Comparison of ENCODE assay signal across 2 cellular contexts in the genomic region with DNA sequence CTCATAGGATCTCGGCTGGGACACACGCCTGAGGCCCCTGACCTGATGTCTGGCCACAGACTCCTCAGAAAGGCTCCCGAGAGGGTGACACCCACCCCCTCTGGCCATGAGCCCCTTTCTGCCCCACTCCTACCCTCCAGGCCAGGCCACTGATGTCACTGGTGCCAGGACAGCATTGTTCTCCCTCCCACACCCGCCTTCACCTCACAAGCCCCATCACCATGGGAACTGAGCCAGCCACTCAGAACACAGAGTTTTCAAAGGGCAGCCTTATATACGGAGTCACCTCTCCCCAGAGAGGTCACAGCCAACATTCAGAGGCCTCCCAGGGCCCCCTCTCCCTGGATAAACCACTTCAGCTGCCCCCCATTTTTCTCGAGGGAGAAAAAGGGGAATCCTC.
TF ChIP-seq lines count a peak whose summit lies in the region.

A gene (plus strand): TSS at position 273 of the 400 bp plus-strand sequence.

TF ChIP-seq in IMR-90, 13 proteins besides CTCF, POLR2A, EP300 and RAD21:
- TF ChIP-seq RFX5 (IDR thresholded peaks at IDR 0.05; ENCODE audit: low read depth, low read length) (no peak), MXI1 (IDR thresholded peaks at IDR 0.05; ENCODE audit: borderline replicate concordance, low read depth, low read length) (no peak), NFE2L2 (IDR thresholded peaks at IDR 0.05; ENCODE audit: low read depth, low read length) (no peak), MAFK (IDR thresholded peaks at IDR 0.05; ENCODE audit: low read depth, low read length) (no peak), MAZ (IDR thresholded peaks at IDR 0.05; ENCODE audit: borderline replicate concordance, low read depth, low read length) (no peak), CHD1 (IDR thresholded peaks at IDR 0.05; ENCODE audit: low read depth, low read length) (no peak), SMC3 (IDR thresholded peaks at IDR 0.05; ENCODE audit: low read depth, low read length) (no peak), CEBPB (IDR thresholded peaks at IDR 0.05; ENCODE audit: low read depth, low read length) (no peak), FOS (IDR thresholded peaks at IDR 0.05; ENCODE audit: low read depth, low read length) (no peak), RCOR1 (IDR thresholded peaks at IDR 0.05; ENCODE audit: insufficient replicate concordance, low read length) (no peak), BHLHE40 (IDR thresholded peaks at IDR 0.05; ENCODE audit: low read depth, low read length) (no peak)
- TF ChIP-seq, protein P1, sequence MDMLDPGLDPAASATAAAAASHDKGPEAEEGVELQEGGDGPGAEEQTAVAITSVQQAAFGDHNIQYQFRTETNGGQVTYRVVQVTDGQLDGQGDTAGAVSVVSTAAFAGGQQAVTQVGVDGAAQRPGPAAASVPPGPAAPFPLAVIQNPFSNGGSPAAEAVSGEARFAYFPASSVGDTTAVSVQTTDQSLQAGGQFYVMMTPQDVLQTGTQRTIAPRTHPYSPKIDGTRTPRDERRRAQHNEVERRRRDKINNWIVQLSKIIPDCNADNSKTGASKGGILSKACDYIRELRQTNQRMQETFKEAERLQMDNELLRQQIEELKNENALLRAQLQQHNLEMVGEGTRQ (IDR thresholded peaks at IDR 0.05; ENCODE audit: low read depth, low read length), result no peak
- TF ChIP-seq, protein P2, sequence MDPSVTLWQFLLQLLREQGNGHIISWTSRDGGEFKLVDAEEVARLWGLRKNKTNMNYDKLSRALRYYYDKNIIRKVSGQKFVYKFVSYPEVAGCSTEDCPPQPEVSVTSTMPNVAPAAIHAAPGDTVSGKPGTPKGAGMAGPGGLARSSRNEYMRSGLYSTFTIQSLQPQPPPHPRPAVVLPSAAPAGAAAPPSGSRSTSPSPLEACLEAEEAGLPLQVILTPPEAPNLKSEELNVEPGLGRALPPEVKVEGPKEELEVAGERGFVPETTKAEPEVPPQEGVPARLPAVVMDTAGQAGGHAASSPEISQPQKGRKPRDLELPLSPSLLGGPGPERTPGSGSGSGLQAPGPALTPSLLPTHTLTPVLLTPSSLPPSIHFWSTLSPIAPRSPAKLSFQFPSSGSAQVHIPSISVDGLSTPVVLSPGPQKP (IDR thresholded peaks at IDR 0.05; ENCODE audit: borderline replicate concordance, low read depth, low read length), result no peak

TF ChIP-seq in K562, 482 proteins besides CTCF, POLR2A, EP300 and RAD21:
- no peak for TF ChIP-seq ZNF695 (CRISPR knock-in tag; IDR thresholded peaks at IDR 0.05)
- TF ChIP-seq RFX1 (IDR thresholded peaks at IDR 0.05), result peak; percentile 24; the same call in 1 of the 2 replicates
